In genomic region chr9:37105169-37105750, GRCh38 we compare ENCODE assay signal across 22 cellular contexts.
"Had no signal": no experiment of that assay in that cellular context is flagged by ENCODE, and none has a peak within 500 bp of the region (broad histone marks: within the 10 kb centered on the region; RNA-seq: fewer than 3 reads in every experiment).

No MANE protein-coding gene starts in this region.

- H3K9me3 ChIP-seq: adrenal gland, gastrocnemius medialis, sigmoid colon, upper lobe of right lung had no signal

- H3K4me3 Mint-ChIP-seq: activated naive CD4-positive, alpha-beta T cell treated with anti-CD3 and anti-CD28 coated beads, Interleukin-2, amount 50 U/mL, for 24 hours; immature natural killer cell; stimulated activated effector memory CD8-positive, alpha-beta T cell treated with anti-CD3 and anti-CD28 coated beads, Interleukin-12 subunit alpha, Interleukin-12 subunit beta, amount 100 ng/mL, for 72 hours; T-helper 1 cell treated with Interleukin-12 subunit alpha and Interleukin-12 subunit beta and Interleukin-4 antibody, amounts not matched to agents 30 μg/mL and 1 μg/mL, for 36 hours had no signal

- H3K27ac Mint-ChIP-seq: activated naive CD4-positive, alpha-beta T cell treated with anti-CD3 and anti-CD28 coated beads, Interleukin-2, amount 50 U/mL, for 24 hours; immature natural killer cell; stimulated activated effector memory CD8-positive, alpha-beta T cell treated with anti-CD3 and anti-CD28 coated beads, Interleukin-12 subunit alpha, Interleukin-12 subunit beta, amount 100 ng/mL, for 72 hours; T-helper 1 cell treated with Interleukin-12 subunit alpha and Interleukin-12 subunit beta and Interleukin-4 antibody, amounts not matched to agents 30 μg/mL and 1 μg/mL, for 36 hours had no signal

- H3K36me3 ChIP-seq: adrenal gland, breast epithelium, gastrocnemius medialis, heart left ventricle, sigmoid colon, upper lobe of right lung had no signal

- DNase-seq: activated CD4-positive, alpha-beta T cell treated with anti-CD3 and anti-CD28 coated beads, Interleukin-2, amount 50 U/mL, for 1 hour; activated CD4-positive, CD25-positive, alpha-beta regulatory T cell treated with anti-CD3 and anti-CD28 coated beads, Interleukin-2, amount 50 U/mL, for 72 hours; activated CD8-positive, alpha-beta memory T cell treated with anti-CD3 and anti-CD28 coated beads for 24 hours; activated CD8-positive, alpha-beta memory T cell treated with anti-CD3 and anti-CD28 coated beads, Interleukin-2, amount 50 U/mL, for 48 hours; activated gamma-delta T cell; cerebellar nuclear complex; cortex of kidney; gastrocnemius medialis; heart left ventricle; immature natural killer cell; left ventricle myocardium superior; occipital lobe; posterior cingulate gyrus; sigmoid colon; upper lobe of right lung had no signal

- H3K36me3 Mint-ChIP-seq: stimulated activated effector memory CD8-positive, alpha-beta T cell treated with anti-CD3 and anti-CD28 coated beads, Interleukin-12 subunit alpha, Interleukin-12 subunit beta, amount 100 ng/mL, for 72 hours had no signal

- H3K9me3 Mint-ChIP-seq: activated naive CD4-positive, alpha-beta T cell treated with anti-CD3 and anti-CD28 coated beads, Interleukin-2, amount 50 U/mL, for 24 hours; immature natural killer cell; stimulated activated effector memory CD8-positive, alpha-beta T cell treated with anti-CD3 and anti-CD28 coated beads, Interleukin-12 subunit alpha, Interleukin-12 subunit beta, amount 100 ng/mL, for 72 hours had no signal

- FAIRE-seq: endometrium had no signal

- H3K27me3 Mint-ChIP-seq: activated naive CD4-positive, alpha-beta T cell treated with anti-CD3 and anti-CD28 coated beads, Interleukin-2, amount 50 U/mL, for 24 hours had no signal

- ATAC-seq: gastrocnemius medialis, heart left ventricle, left ventricle myocardium superior, upper lobe of right lung had no signal

- H3K4me1 ChIP-seq: adrenal gland, breast epithelium, gastrocnemius medialis, heart left ventricle, sigmoid colon, upper lobe of right lung had no signal

- H3K27ac ChIP-seq: adrenal gland, breast epithelium, gastrocnemius medialis, heart left ventricle, sigmoid colon, upper lobe of right lung, VCaP had no signal

- H3K4me3 ChIP-seq: adrenal gland, breast epithelium, gastrocnemius medialis, heart left ventricle, sigmoid colon, upper lobe of right lung had no signal
